28 cellular contexts compared by ENCODE assay signal in genomic region chr1:14531519-14531918, GRCh38.
"Had no signal": no experiment of that assay in that cellular context is flagged by ENCODE, and none has a peak within 500 bp of the region (broad histone marks: within the 10 kb centered on the region; RNA-seq: fewer than 3 reads in every experiment).

No MANE protein-coding gene starts in this region.

- H3K27me3 ChIP-seq: suprapubic skin, testis, thyroid gland, tibial nerve, transverse colon, upper lobe of left lung, upper lobe of right lung, uterus, vagina had no signal

- H3K36me3 ChIP-seq: stomach, suprapubic skin, thoracic aorta, thyroid gland, tibial artery, tibial nerve, transverse colon, upper lobe of left lung, upper lobe of right lung, uterus, vagina had no signal

- ATAC-seq: stimulated activated effector memory CD8-positive, alpha-beta T cell treated with anti-CD3 and anti-CD28 coated beads, Interleukin-12 subunit alpha, Interleukin-12 subunit beta, amount 100 ng/mL, for 72 hours; stimulated activated naive B cell treated with anti-CD40 and anti-IgM and Interleukin-4, amounts not matched to agents 10 μg/mL and 1 μg/mL and 100 μg/mL, for 72 hours; stimulated activated naive CD8-positive, alpha-beta T cell treated with anti-CD3 and anti-CD28 coated beads, Interleukin-15, amount 100 ng/mL, for 72 hours; stimulated activated naive CD8-positive, alpha-beta T cell treated with anti-CD3 and anti-CD28 coated beads, Interleukin-15, Interleukin-2, amounts not matched to agents 100 U/mL and 50 U/mL, for 24 hours; upper lobe of right lung had no signal

- H3K27ac ChIP-seq: stomach, suprapubic skin, testis, thoracic aorta, thyroid gland, tibial artery, tibial nerve, transverse colon, upper lobe of left lung, upper lobe of right lung, uterus, vagina had no signal

- H3K9me3 ChIP-seq: stomach, suprapubic skin, testis, thoracic aorta, thyroid gland, tibial artery, tibial nerve, transverse colon, upper lobe of left lung, upper lobe of right lung, uterus, vagina had no signal

- H3K36me3 Mint-ChIP-seq: stimulated activated effector memory CD8-positive, alpha-beta T cell treated with anti-CD3 and anti-CD28 coated beads, Interleukin-12 subunit alpha, Interleukin-12 subunit beta, amount 100 ng/mL, for 72 hours; stimulated activated naive B cell treated with anti-CD40 and anti-IgM and Interleukin-4, amounts not matched to agents 10 μg/mL and 1 μg/mL and 100 μg/mL, for 72 hours; type B pancreatic cell had no signal

- H3K27ac Mint-ChIP-seq: stimulated activated effector memory CD8-positive, alpha-beta T cell treated with anti-CD3 and anti-CD28 coated beads, Interleukin-12 subunit alpha, Interleukin-12 subunit beta, amount 100 ng/mL, for 72 hours; stimulated activated naive B cell treated with anti-CD40 and anti-IgM and Interleukin-4, amounts not matched to agents 10 μg/mL and 1 μg/mL and 100 μg/mL, for 72 hours; stimulated activated naive CD8-positive, alpha-beta T cell treated with anti-CD3 and anti-CD28 coated beads, Interleukin-15, Interleukin-2, amounts not matched to agents 100 ng/mL and 50 ng/mL, for 24 hours; type B pancreatic cell had no signal

- FAIRE-seq: urothelium cell line had no signal

- H3K4me3 Mint-ChIP-seq: stimulated activated effector memory CD8-positive, alpha-beta T cell treated with anti-CD3 and anti-CD28 coated beads, Interleukin-12 subunit alpha, Interleukin-12 subunit beta, amount 100 ng/mL, for 72 hours; stimulated activated naive B cell treated with anti-CD40 and anti-IgM and Interleukin-4, amounts not matched to agents 10 μg/mL and 1 μg/mL and 100 μg/mL, for 72 hours; stimulated activated naive CD8-positive, alpha-beta T cell treated with anti-CD3 and anti-CD28 coated beads, Interleukin-15, amount 100 ng/mL, for 72 hours; stimulated activated naive CD8-positive, alpha-beta T cell treated with anti-CD3 and anti-CD28 coated beads, Interleukin-15, Interleukin-2, amounts not matched to agents 100 ng/mL and 50 ng/mL, for 24 hours; type B pancreatic cell had no signal

- H3K9me3 Mint-ChIP-seq: stimulated activated naive CD8-positive, alpha-beta T cell treated with anti-CD3 and anti-CD28 coated beads, Interleukin-15, Interleukin-2, amounts not matched to agents 100 ng/mL and 50 ng/mL, for 24 hours; type B pancreatic cell had no signal

- H3K4me1 ChIP-seq: stomach, suprapubic skin, testis, thyroid gland, tibial artery, tibial nerve, upper lobe of left lung, upper lobe of right lung, uterus, vagina had no signal

- H3K27me3 Mint-ChIP-seq: stimulated activated naive CD8-positive, alpha-beta T cell treated with anti-CD3 and anti-CD28 coated beads, Interleukin-15, amount 100 ng/mL, for 72 hours had no signal

- DNase-seq: stimulated activated CD4-positive, alpha-beta T cell treated with anti-CD3 and anti-CD28 coated beads, Interleukin-2, amount 100 ng/mL, for 48 hours; stimulated activated CD4-positive, alpha-beta T cell treated with anti-CD3 and anti-CD28 coated beads, Interleukin-4, amount 100 ng/mL, for 1 hour; stimulated activated CD4-positive, alpha-beta T cell treated with anti-CD3 and anti-CD28 coated beads, Interleukin-4, amount 100 ng/mL, for 24 hours; stimulated activated CD4-positive, alpha-beta T cell treated with anti-CD3 and anti-CD28 coated beads, Interleukin-4, amount 100 ng/mL, for 4 hours; stimulated activated CD8-positive, alpha-beta memory T cell treated with anti-CD3 and anti-CD28 coated beads, Interleukin-4, amount 100 ng/mL, for 48 hours; stimulated activated naive B cell treated with anti-CD40 and anti-IgM and Interleukin-4, amounts not matched to agents 10 μg/mL and 1 μg/mL and 100 μg/mL, for 72 hours; stimulated activated naive CD4-positive, alpha-beta T cell; stimulated activated naive CD4-positive, alpha-beta T cell treated with Interleukin-2 at 50 U/mL for 16 hours; stimulated activated naive CD8-positive, alpha-beta T cell treated with anti-CD3 and anti-CD28 coated beads, Interleukin-15, amount 100 ng/mL, for 72 hours; stimulated activated naive CD8-positive, alpha-beta T cell treated with anti-CD3 and anti-CD28 coated beads, Interleukin-15, Interleukin-2, amounts not matched to agents 100 U/mL and 50 U/mL, for 24 hours; stomach; substantia nigra; testis; thyroid gland; tibial artery; transverse colon; trophoblast cell; upper lobe of left lung; upper lobe of right lung; uterus had no signal

- H3K4me1 Mint-ChIP-seq: stimulated activated effector memory CD8-positive, alpha-beta T cell treated with anti-CD3 and anti-CD28 coated beads, Interleukin-12 subunit alpha, Interleukin-12 subunit beta, amount 100 ng/mL, for 72 hours; stimulated activated naive B cell treated with anti-CD40 and anti-IgM and Interleukin-4, amounts not matched to agents 10 μg/mL and 1 μg/mL and 100 μg/mL, for 72 hours; stimulated activated naive CD8-positive, alpha-beta T cell treated with anti-CD3 and anti-CD28 coated beads, Interleukin-15, amount 100 ng/mL, for 72 hours had no signal

- H3K4me3 ChIP-seq: stomach, suprapubic skin, testis, thoracic aorta, thyroid gland, tibial artery, tibial nerve, transverse colon, upper lobe of left lung, upper lobe of right lung, uterus, vagina had no signal
